In the genomic region with DNA sequence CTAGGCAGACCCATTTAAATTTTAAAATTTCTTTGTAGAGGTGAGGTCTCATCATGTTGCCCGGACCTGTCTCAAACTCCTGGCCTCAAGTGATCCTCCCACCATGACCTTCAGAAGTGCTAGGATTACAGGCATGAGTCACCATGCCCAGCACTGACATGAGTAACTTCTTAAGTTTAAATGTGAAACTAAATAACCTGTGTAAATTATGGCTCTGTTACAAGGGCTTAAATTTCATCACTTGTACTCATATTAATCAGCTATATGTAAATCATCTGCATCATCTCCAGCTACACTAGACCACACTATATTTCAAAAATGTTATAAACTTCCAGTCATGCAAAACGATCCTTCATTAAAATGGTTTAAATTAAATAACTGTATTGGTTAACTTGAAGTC, we compare ENCODE assay signal across 1 cellular context.
A peak's percentile ranks its signal among the peaks of the same experiment; 100 is the strongest.
TF ChIP-seq lines count a peak whose summit lies in the region.

No MANE protein-coding gene starts in this region.

TF ChIP-seq in SK-N-SH, 30 proteins besides CTCF, POLR2A, EP300 and RAD21 (continued from another document):
- TF ChIP-seq, protein P1, sequence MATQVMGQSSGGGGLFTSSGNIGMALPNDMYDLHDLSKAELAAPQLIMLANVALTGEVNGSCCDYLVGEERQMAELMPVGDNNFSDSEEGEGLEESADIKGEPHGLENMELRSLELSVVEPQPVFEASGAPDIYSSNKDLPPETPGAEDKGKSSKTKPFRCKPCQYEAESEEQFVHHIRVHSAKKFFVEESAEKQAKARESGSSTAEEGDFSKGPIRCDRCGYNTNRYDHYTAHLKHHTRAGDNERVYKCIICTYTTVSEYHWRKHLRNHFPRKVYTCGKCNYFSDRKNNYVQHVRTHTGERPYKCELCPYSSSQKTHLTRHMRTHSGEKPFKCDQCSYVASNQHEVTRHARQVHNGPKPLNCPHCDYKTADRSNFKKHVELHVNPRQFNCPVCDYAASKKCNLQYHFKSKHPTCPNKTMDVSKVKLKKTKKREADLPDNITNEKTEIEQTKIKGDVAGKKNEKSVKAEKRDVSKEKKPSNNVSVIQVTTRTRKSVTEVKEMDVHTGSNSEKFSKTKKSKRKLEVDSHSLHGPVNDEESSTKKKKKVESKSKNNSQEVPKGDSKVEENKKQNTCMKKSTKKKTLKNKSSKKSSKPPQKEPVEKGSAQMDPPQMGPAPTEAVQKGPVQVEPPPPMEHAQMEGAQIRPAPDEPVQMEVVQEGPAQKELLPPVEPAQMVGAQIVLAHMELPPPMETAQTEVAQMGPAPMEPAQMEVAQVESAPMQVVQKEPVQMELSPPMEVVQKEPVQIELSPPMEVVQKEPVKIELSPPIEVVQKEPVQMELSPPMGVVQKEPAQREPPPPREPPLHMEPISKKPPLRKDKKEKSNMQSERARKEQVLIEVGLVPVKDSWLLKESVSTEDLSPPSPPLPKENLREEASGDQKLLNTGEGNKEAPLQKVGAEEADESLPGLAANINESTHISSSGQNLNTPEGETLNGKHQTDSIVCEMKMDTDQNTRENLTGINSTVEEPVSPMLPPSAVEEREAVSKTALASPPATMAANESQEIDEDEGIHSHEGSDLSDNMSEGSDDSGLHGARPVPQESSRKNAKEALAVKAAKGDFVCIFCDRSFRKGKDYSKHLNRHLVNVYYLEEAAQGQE (IDR thresholded peaks at IDR 0.05; ENCODE audit: low read depth, low read length): no peak
- TF ChIP-seq FOSL2 (IDR thresholded peaks at IDR 0.05; ENCODE audit: borderline replicate concordance, low read depth) (peak; percentile 72; the same call in 1 of the 2 replicates), RCOR1 (IDR thresholded peaks at IDR 0.05; ENCODE audit: low read length) (no peak), MXI1 (IDR thresholded peaks at IDR 0.05; ENCODE audit: low read depth, low read length) (no peak), SIN3A (IDR thresholded peaks at IDR 0.05; ENCODE audit: borderline replicate concordance, low read depth, low read length) (no peak), YY1 (IDR thresholded peaks at IDR 0.05; ENCODE audit: low read depth) (no peak), FOXM1 (IDR thresholded peaks at IDR 0.05; ENCODE audit: low read depth) (no peak), JUND (IDR thresholded peaks at IDR 0.05) (peak; percentile 61), FOXJ3 (CRISPR knock-in tag; IDR thresholded peaks at IDR 0.05) (no peak)
- TF ChIP-seq, protein P2, sequence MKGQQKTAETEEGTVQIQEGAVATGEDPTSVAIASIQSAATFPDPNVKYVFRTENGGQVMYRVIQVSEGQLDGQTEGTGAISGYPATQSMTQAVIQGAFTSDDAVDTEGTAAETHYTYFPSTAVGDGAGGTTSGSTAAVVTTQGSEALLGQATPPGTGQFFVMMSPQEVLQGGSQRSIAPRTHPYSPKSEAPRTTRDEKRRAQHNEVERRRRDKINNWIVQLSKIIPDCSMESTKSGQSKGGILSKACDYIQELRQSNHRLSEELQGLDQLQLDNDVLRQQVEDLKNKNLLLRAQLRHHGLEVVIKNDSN (IDR thresholded peaks at IDR 0.05; ENCODE audit: borderline replicate concordance, low read depth): no peak
